Comparison of ENCODE assay signal across 33 cellular contexts in genomic region chr1:172388490-172388889, GRCh38. TPM values are rescaled to one million over a fixed set of nuclear protein-coding genes. Genes with fewer than 3 reads are reported as not detected.
"Had no signal": no experiment of that assay in that cellular context is flagged by ENCODE, and none has a peak within 500 bp of the region (broad histone marks: within the 10 kb centered on the region; RNA-seq: fewer than 3 reads in every experiment).

No MANE protein-coding gene starts in this region.

- H3K27me3 Mint-ChIP-seq: activated CD4-positive, alpha-beta memory T cell treated with anti-CD3 and anti-CD28 coated beads for 36 hours; activated naive CD4-positive, alpha-beta T cell treated with anti-CD3 and anti-CD28 coated beads, Interleukin-2, amount 10 ng/mL, durations not matched to agents 7 days and 5 days; activated naive CD8-positive, alpha-beta T cell treated with anti-CD3 and anti-CD28 coated beads, Interleukin-2, amount 10 ng/mL, durations not matched to agents 7 days and 5 days; brain; T-helper 17 cell had no signal

- H3K9me3 Mint-ChIP-seq: activated CD4-positive, alpha-beta memory T cell treated with anti-CD3 and anti-CD28 coated beads for 36 hours; activated naive CD4-positive, alpha-beta T cell treated with anti-CD3 and anti-CD28 coated beads, Interleukin-2, amount 10 ng/mL, durations not matched to agents 7 days and 5 days; activated T-helper 1 cell treated with anti-CD3 and anti-CD28 coated beads, Interleukin-12 subunit alpha, Interleukin-12 subunit beta, Interleukin-2, Interleukin-4 antibody, amounts not matched to agents 30 ng/mL and 10 ng/mL and 1 ng/mL, durations not matched to agents 14 hours and 24 hours and 36 hours; brain; natural killer cell treated with Interleukin-12 subunit alpha and Interleukin-12 subunit beta and Interleukin-15 and Interleukin-18, amount 100 ng/mL, for 72 hours; stimulated activated effector memory CD8-positive, alpha-beta T cell treated with anti-CD3 and anti-CD28 coated beads, Interleukin-12 subunit alpha, Interleukin-12 subunit beta, amount 100 ng/mL, for 72 hours had no signal

- H3K27ac Mint-ChIP-seq: activated CD4-positive, alpha-beta memory T cell treated with anti-CD3 and anti-CD28 coated beads for 36 hours; activated naive CD4-positive, alpha-beta T cell treated with anti-CD3 and anti-CD28 coated beads, Interleukin-2, amount 10 ng/mL, durations not matched to agents 7 days and 5 days; activated naive CD8-positive, alpha-beta T cell treated with anti-CD3 and anti-CD28 coated beads, Interleukin-2, amount 10 ng/mL, durations not matched to agents 7 days and 5 days; activated T-helper 1 cell treated with anti-CD3 and anti-CD28 coated beads, Interleukin-12 subunit alpha, Interleukin-12 subunit beta, Interleukin-2, Interleukin-4 antibody, amounts not matched to agents 30 ng/mL and 10 ng/mL and 1 ng/mL, durations not matched to agents 14 hours and 24 hours and 36 hours; brain; natural killer cell treated with Interleukin-12 subunit alpha and Interleukin-12 subunit beta and Interleukin-15 and Interleukin-18, amount 100 ng/mL, for 72 hours; stimulated activated effector memory CD8-positive, alpha-beta T cell treated with anti-CD3 and anti-CD28 coated beads, Interleukin-12 subunit alpha, Interleukin-12 subunit beta, amount 100 ng/mL, for 72 hours; T-helper 17 cell had no signal

- ATAC-seq: activated CD4-positive, CD25-positive, alpha-beta regulatory T cell treated with anti-CD3 and anti-CD28 coated beads, Interleukin-2, amount 50 U/mL, for 24 hours; left colon; mucosa of descending colon; natural killer cell treated with Interleukin-12 subunit alpha and Interleukin-12 subunit beta and Interleukin-15 and Interleukin-18, amount 100 ng/mL, for 72 hours; stimulated activated effector memory CD8-positive, alpha-beta T cell treated with anti-CD3 and anti-CD28 coated beads, Interleukin-12 subunit alpha, Interleukin-12 subunit beta, amount 100 ng/mL, for 72 hours; T-helper 17 cell had no signal

- H3K36me3 Mint-ChIP-seq: activated CD4-positive, alpha-beta memory T cell treated with anti-CD3 and anti-CD28 coated beads for 36 hours; natural killer cell treated with Interleukin-12 subunit alpha and Interleukin-12 subunit beta and Interleukin-15 and Interleukin-18, amount 100 ng/mL, for 72 hours; stimulated activated effector memory CD8-positive, alpha-beta T cell treated with anti-CD3 and anti-CD28 coated beads, Interleukin-12 subunit alpha, Interleukin-12 subunit beta, amount 100 ng/mL, for 72 hours had no signal

- DNase-seq: activated CD4-positive, alpha-beta memory T cell treated with anti-CD3 and anti-CD28 coated beads for 36 hours; activated CD4-positive, alpha-beta T cell treated with anti-CD3 and anti-CD28 coated beads for 48 hours; activated CD8-positive, alpha-beta memory T cell treated with anti-CD3 and anti-CD28 coated beads, Interleukin-2, amount 50 U/mL, for 4 hours; activated gamma-delta T cell; activated naive CD4-positive, alpha-beta T cell treated with anti-CD3 and anti-CD28 coated beads, Interleukin-2, amount 10 ng/mL, durations not matched to agents 7 days and 5 days; activated naive CD8-positive, alpha-beta T cell treated with anti-CD3 and anti-CD28 coated beads, Interleukin-2, amount 10 ng/mL, durations not matched to agents 7 days and 5 days; activated T-cell treated with anti-CD3 and anti-CD28 coated beads, Interleukin-2, amount 50 U/mL, for 1 hour; cortex of kidney; foreskin fibroblast; head of caudate nucleus; hippocampal formation; left colon; mesendoderm; retina; sigmoid colon; small intestine; stimulated activated CD4-positive, alpha-beta T cell treated with anti-CD3 and anti-CD28 coated beads, Interleukin-4, amount 100 ng/mL, for 24 hours; stomach; T-helper 17 cell; T1000; tibial artery; WERI-Rb-1 had no signal

- H3K4me3 Mint-ChIP-seq: activated CD4-positive, alpha-beta memory T cell treated with anti-CD3 and anti-CD28 coated beads for 36 hours; activated naive CD4-positive, alpha-beta T cell treated with anti-CD3 and anti-CD28 coated beads, Interleukin-2, amount 10 ng/mL, durations not matched to agents 7 days and 5 days; activated naive CD8-positive, alpha-beta T cell treated with anti-CD3 and anti-CD28 coated beads, Interleukin-2, amount 10 ng/mL, durations not matched to agents 7 days and 5 days; activated T-helper 1 cell treated with anti-CD3 and anti-CD28 coated beads, Interleukin-12 subunit alpha, Interleukin-12 subunit beta, Interleukin-2, Interleukin-4 antibody, amounts not matched to agents 30 ng/mL and 10 ng/mL and 1 ng/mL, durations not matched to agents 14 hours and 24 hours and 36 hours; brain; natural killer cell treated with Interleukin-12 subunit alpha and Interleukin-12 subunit beta and Interleukin-15 and Interleukin-18, amount 100 ng/mL, for 72 hours; stimulated activated effector memory CD8-positive, alpha-beta T cell treated with anti-CD3 and anti-CD28 coated beads, Interleukin-12 subunit alpha, Interleukin-12 subunit beta, amount 100 ng/mL, for 72 hours; T-helper 17 cell had no signal

RNA-seq across cellular contexts. Expression of gene C1orf105, which starts 32.0 kb away (rescaled TPM):
- total RNA-seq: activated CD4-positive, alpha-beta memory T cell treated with anti-CD3 and anti-CD28 coated beads for 36 hours; activated CD8-positive, alpha-beta memory T cell treated with anti-CD3 and anti-CD28 coated beads for 36 hours; activated naive CD8-positive, alpha-beta T cell treated with anti-CD3 and anti-CD28 coated beads, Interleukin-2, amount 10 ng/mL, durations not matched to agents 7 days and 5 days; activated T-helper 1 cell treated with anti-CD3 and anti-CD28 coated beads, Interleukin-12 subunit alpha, Interleukin-12 subunit beta, Interleukin-2, Interleukin-4 antibody, amounts not matched to agents 30 ng/mL and 10 ng/mL and 1 ng/mL, durations not matched to agents 14 hours and 24 hours and 36 hours; ascending aorta; cerebellum; endothelial cell of umbilical vein; left colon; mucosa of descending colon; natural killer cell treated with Interleukin-12 subunit alpha and Interleukin-12 subunit beta and Interleukin-15 and Interleukin-18, amount 100 ng/mL, for 72 hours; ovary; sigmoid colon; stomach; T-helper 17 cell had no signal
